8 cellular contexts compared by ENCODE assay signal in the genomic region with DNA sequence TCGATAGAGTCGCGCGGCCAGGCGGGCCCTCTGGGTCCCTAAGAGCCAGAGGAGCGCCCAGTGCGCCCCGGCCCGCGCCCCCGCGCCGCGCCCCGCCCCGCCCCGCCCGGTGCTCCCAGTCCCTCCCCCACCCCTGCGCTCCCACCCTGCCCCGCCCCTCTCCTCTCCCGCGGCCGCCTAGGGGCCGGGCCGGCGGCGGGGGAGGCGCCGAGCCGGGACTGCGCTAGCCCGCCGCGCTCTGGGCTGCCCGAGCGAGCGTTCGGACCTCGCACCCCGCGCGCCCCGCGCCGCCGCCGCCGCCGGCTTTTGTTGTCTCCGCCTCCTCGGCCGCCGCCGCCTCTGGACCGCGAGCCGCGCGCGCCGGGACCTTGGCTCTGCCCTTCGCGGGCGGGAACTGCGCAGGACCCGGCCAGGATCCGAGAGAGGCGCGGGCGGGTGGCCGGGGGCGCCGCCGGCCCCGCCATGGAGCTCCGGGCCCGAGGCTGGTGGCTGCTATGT. TPM values are rescaled to one million over a fixed set of nuclear protein-coding genes. Genes with fewer than 3 reads are reported as not detected.
DNase-seq lines count a peak whose midpoint lies in the region; ATAC-seq and TF ChIP-seq lines count a peak whose summit lies in the region.

A gene with protein sequence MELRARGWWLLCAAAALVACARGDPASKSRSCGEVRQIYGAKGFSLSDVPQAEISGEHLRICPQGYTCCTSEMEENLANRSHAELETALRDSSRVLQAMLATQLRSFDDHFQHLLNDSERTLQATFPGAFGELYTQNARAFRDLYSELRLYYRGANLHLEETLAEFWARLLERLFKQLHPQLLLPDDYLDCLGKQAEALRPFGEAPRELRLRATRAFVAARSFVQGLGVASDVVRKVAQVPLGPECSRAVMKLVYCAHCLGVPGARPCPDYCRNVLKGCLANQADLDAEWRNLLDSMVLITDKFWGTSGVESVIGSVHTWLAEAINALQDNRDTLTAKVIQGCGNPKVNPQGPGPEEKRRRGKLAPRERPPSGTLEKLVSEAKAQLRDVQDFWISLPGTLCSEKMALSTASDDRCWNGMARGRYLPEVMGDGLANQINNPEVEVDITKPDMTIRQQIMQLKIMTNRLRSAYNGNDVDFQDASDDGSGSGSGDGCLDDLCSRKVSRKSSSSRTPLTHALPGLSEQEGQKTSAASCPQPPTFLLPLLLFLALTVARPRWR (plus strand): TSS at position 207 of the 498 bp plus-strand sequence. CDS start 256 bp downstream, at position 463.

- H3K27me3 ChIP-seq in esophagus (ENCODE audit: control insufficient read depth in 1 of 2, insufficient read depth in 2 of 2, low read length in 2 of 2), result no peaks in the 10 kb centered on the region
- peaks cover 15% of the 10 kb centered on the region for H3K27me3 ChIP-seq in suprapubic skin

- TF ChIP-seq POLR2A in suprapubic skin (IDR thresholded peaks at IDR 0.05), result no peak

- TF ChIP-seq CTCF in mucosa of descending colon (IDR thresholded peaks at IDR 0.05) (no peak), suprapubic skin (IDR thresholded peaks at IDR 0.05) (no peak)

- DNase-seq in DMS53 (lab: John Stamatoyannopoulos, UW) (peak; percentile 48), DMS53 treated with DMSO at 0.1 percent for 48 hours (lab: John Stamatoyannopoulos, UW; ENCODE audit: unreplicated experiment) (no peak), H4 (ENCODE audit: low spot score) (peak; percentile 34), NCI-H2171 (lab: John Stamatoyannopoulos, UW) (peak; percentile 42), mucosa of descending colon (peak; percentile 66 to 84 (median 72)), suprapubic skin (ENCODE audit: low spot score in 2 of 2) (peak in 1 of 2 donors; percentile 67)
- DNase-seq in activated CD8-positive, alpha-beta memory T cell treated with anti-CD3 and anti-CD28 coated beads, Interleukin-2, amount 50 U/mL, for 4 hours, result peak; percentile 54

- H3K27ac ChIP-seq in esophagus (ENCODE audit: low read depth in 2 of 2, low read length in 1 of 2) (peak within 1 kb of the TSS; percentile 97 to 98), suprapubic skin (peak within 1 kb of the TSS; percentile 95)

- peak; percentile 75 for ATAC-seq in mucosa of descending colon

- no peak for TF ChIP-seq EP300 in suprapubic skin (IDR thresholded peaks at IDR 0.05)

- H3K9me3 ChIP-seq in esophagus (ENCODE audit: control insufficient read depth in 2 of 2, insufficient read depth in 1 of 2, low read depth in 1 of 2, low read length in 1 of 2) (no peaks in the 10 kb centered on the region), mucosa of descending colon (no peaks in the 10 kb centered on the region), suprapubic skin (no peaks in the 10 kb centered on the region)

- H3K4me1 ChIP-seq in esophagus (ENCODE audit: control insufficient read depth in 2 of 2, insufficient read depth in 2 of 2, low read length in 1 of 2), result peaks cover 13 to 48% of the 10 kb centered on the region in 2 donors
- peaks cover 15% of the 10 kb centered on the region for H3K4me1 ChIP-seq in mucosa of descending colon (ENCODE audit: low read depth)
- H3K4me1 ChIP-seq in suprapubic skin, result peaks cover 75% of the 10 kb centered on the region

- H3K4me3 ChIP-seq in esophagus (ENCODE audit: low read depth in 1 of 2, low read length in 2 of 2) (peak within 1 kb of the TSS; percentile 75 to 80), mucosa of descending colon (peak within 1 kb of the TSS; percentile 28), suprapubic skin (peak within 1 kb of the TSS; percentile 93)

- 1 to 3% methylated on average over 14 to 72 of the region's 77 CpGs for WGBS in esophagus, 2 donors
- no CpG with 5 or more reads among the region's 77 CpGs for WGBS in suprapubic skin

- no peaks in the 10 kb centered on the region for H3K36me3 ChIP-seq in esophagus (ENCODE audit: control insufficient read depth in 2 of 2, insufficient read depth in 2 of 2, low read length in 1 of 2)
- no peaks in the 10 kb centered on the region for H3K36me3 ChIP-seq in mucosa of descending colon (ENCODE audit: low read depth)
- H3K36me3 ChIP-seq in suprapubic skin, result no peaks in the 10 kb centered on the region

- intact Hi-C loops in mucosa of descending colon (cut with DNase I, micrococcal nuclease), result no loop called here

RNA-seq across cellular contexts. Expression of the gene that starts here (rescaled TPM):
- 17.9 and 25.7 TPM in 2 replicates for total RNA-seq in H4 (2014; rRNA removed; shearing (Covaris generic))
- polyA plus RNA-seq in esophagus, result 10 to 100 TPM; 57.9 to 82.0 TPM
- total RNA-seq in mucosa of descending colon (10 to 100 TPM; 12.4 to 29.2 (median 15.4) TPM), suprapubic skin (100 to 1,000 TPM; 130 to 164 (median 145) TPM)

Comparison
In these comparisons a context has a peak if more than half of its experiments do, and no peak if none do; other contexts are left out.
1. H3K4me3 ChIP-seq: peak in every context shown above with its lines; median percentile 93 in suprapubic skin; 78 in esophagus; 28 in mucosa of descending colon.